In genomic region chr1:24191860-24192259, GRCh38 we compare ENCODE assay signal across 10 cellular contexts. TPM values are rescaled to one million over a fixed set of nuclear protein-coding genes. Genes with fewer than 3 reads are reported as not detected.
DNase-seq lines count a peak whose midpoint lies in the region; ATAC-seq, FAIRE-seq and TF ChIP-seq lines count a peak whose summit lies in the region.
"Had no signal": no experiment of that assay in that cellular context is flagged by ENCODE, and none has a peak within 500 bp of the region (broad histone marks: within the 10 kb centered on the region; RNA-seq: fewer than 3 reads in every experiment).

No MANE protein-coding gene starts in this region.

- POLR2A ChIA-PET in T-cell (lab: Charles Lee), result no interaction called here

- peak overlapping the region; percentile 35 to 90 for H3K27ac Mint-ChIP-seq in T-cell

- FAIRE-seq in H54 (lab: Jason Lieb, UNC), result no peak

- H3K36me3 ChIP-seq in tibial artery, result no peaks in the 10 kb centered on the region
- no peaks in the 10 kb centered on the region for H3K36me3 ChIP-seq in esophagus muscularis mucosa
- H3K36me3 ChIP-seq: uterus had no signal

- TF ChIP-seq CTCF in fibroblast of mammary gland (conservative IDR thresholded peaks at IDR 0.05; ENCODE audit: control insufficient read depth, insufficient read depth, low read depth, low read length) (no peak), tibial artery (IDR thresholded peaks at IDR 0.05) (no peak), esophagus muscularis mucosa (IDR thresholded peaks at IDR 0.05) (no peak)

- no peak for TF ChIP-seq EP300 in esophagus muscularis mucosa (IDR thresholded peaks at IDR 0.05)

- H3K27ac ChIP-seq in tibial artery (no peak overlapping the region), esophagus muscularis mucosa (replicated peaks in 1 of 4) (no peak overlapping the region)
- H3K27ac ChIP-seq: uterus had no signal

- no peaks in the 10 kb centered on the region for H3K9me3 Mint-ChIP-seq in T-cell

- intact Hi-C loops in tibial artery (cut with DNase I; ENCODE audit: low total_unique reads), result no loop called here
- intact Hi-C loops in esophagus muscularis mucosa (cut with DNase I), result no loop called here

- H3K4me3 Mint-ChIP-seq in T-cell, result no peak overlapping the region

- no peaks in the 10 kb centered on the region for H3K27me3 Mint-ChIP-seq in T-cell

- H3K36me3 Mint-ChIP-seq in T-cell, result no peaks in the 10 kb centered on the region
- H3K36me3 Mint-ChIP-seq: brain had no signal

- CTCF ChIA-PET in T-cell (lab: Charles Lee), result interaction anchor here in 1 of 2 donors (3.5 kb wide), 1 partner anchor 7 kb away, joined by 25 read pairs; no protein-coding TSS in a partner anchor

- peak; percentile 58 for DNase-seq in AG20443 (ENCODE audit: low spot score)
- DNase-seq in H54 (ENCODE audit: insufficient read length, low spot score), result peak; percentile 59
- no peak for DNase-seq in T-cell
- DNase-seq in fibroblast of mammary gland (ENCODE audit: low read depth), result peak; percentile 75
- no peak for DNase-seq in tibial artery
- DNase-seq in esophagus muscularis mucosa (ENCODE audit: extremely low spot score), result no peak
- no peak for DNase-seq in hippocampal formation (lab: John Stamatoyannopoulos, UW)
- DNase-seq: uterus had no signal

- H3K4me1 ChIP-seq in tibial artery (peaks cover 0 to 10% (median 7%) of the 10 kb centered on the region in 4 donors), esophagus muscularis mucosa (peaks cover 4 to 18% (median 13%) of the 10 kb centered on the region in 4 donors)
- H3K4me1 ChIP-seq: uterus had no signal

- H3K9me3 ChIP-seq in tibial artery (no peaks in the 10 kb centered on the region), esophagus muscularis mucosa (no peaks in the 10 kb centered on the region)
- H3K9me3 ChIP-seq: uterus had no signal

- peaks cover 26 to 60% (median 46%) of the 10 kb centered on the region in 3 donors for H3K4me1 Mint-ChIP-seq in T-cell

- TF ChIP-seq POLR2A in H54 (IDR thresholded peaks at IDR 0.05; ENCODE audit: low read depth, low read length) (no peak), esophagus muscularis mucosa (IDR thresholded peaks at IDR 0.05; ENCODE audit: low read depth) (no peak)

- H3K4me3 ChIP-seq in fibroblast of mammary gland (ENCODE audit: control insufficient read depth, low read depth, low read length), result no peak overlapping the region
- no peak overlapping the region for H3K4me3 ChIP-seq in tibial artery
- no peak overlapping the region for H3K4me3 ChIP-seq in esophagus muscularis mucosa
- H3K4me3 ChIP-seq: uterus had no signal

- peaks cover 0 to 65% of the 10 kb centered on the region in 2 donors for H3K27me3 ChIP-seq in tibial artery
- H3K27me3 ChIP-seq in esophagus muscularis mucosa, result peaks cover 0 to 72% (median 0%) of the 10 kb centered on the region in 4 donors
- H3K27me3 ChIP-seq: uterus had no signal

- ATAC-seq in T-cell (replicated peaks in 1 of 4) (peak in 3 of 4 experiments; percentile 64 to 79 (median 72)), HG03442 (IDR thresholded peaks at IDR 0.05; ENCODE audit: unreplicated experiment) (no peak)

- 82% methylated on average over 5 of the region's 5 CpGs for WGBS in esophagus muscularis mucosa

RNA-seq across cellular contexts. Expression of gene IFNLR1, which starts 4.8 kb away (rescaled TPM):
- total RNA-seq in T-cell (1 to 10 TPM; 2.4 to 7.0 (median 6.0) TPM), esophagus muscularis mucosa (1 to 10 TPM in 2 of 4 donors, under 1 TPM in 2; 0.50 to 2.0 (median 1.2) TPM)

RNA-seq across cellular contexts. Expression of gene IL22RA1, which starts 48.9 kb away (rescaled TPM):
- total RNA-seq in T-cell (under 1 TPM in 2 of 5 donors, not detected in 3; 0.13 to 0.15 TPM), esophagus muscularis mucosa (under 1 TPM in 1 of 4 donors, not detected in 3; 0.23 TPM)

Comparison
In these comparisons a context has a peak if more than half of its experiments do, and no peak if none do; other contexts are left out.
1. DNase-seq: peak in AG20443 (single experiment), H54 (single experiment) and fibroblast of mammary gland (single experiment); none in T-cell (0 of 34), tibial artery (0 of 2), esophagus muscularis mucosa (single experiment) and hippocampal formation (0 of 2).